ENCODE assay signal across 22 cellular contexts in the genomic region with DNA sequence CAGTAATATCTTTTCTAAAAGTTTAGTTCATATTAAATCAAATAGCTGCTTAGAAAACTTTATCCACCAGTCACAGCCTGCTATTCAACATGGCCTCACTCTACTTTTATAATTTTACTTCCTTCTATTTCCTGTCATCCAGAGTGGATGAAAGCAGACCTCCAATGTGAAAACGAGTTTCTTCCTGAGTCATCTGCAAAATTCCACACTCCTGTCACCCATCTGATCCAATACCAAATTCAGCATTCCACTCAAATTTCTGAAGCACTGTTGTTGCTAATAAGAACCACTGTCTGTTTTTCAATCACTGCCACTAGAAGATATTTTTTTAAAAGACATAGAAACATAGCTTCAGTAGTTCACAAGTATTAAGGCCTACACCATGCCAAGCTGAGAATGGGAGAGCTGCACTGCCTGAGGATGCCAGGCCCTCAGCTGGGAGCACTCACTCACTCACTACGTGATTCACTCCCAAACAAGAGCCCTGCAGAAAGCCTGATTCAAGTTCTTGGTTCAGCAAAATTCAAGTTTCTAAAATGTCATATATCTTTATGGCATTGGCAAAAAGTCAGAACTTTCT.
"Had no signal": no experiment of that assay in that cellular context is flagged by ENCODE, and none has a peak within 500 bp of the region (broad histone marks: within the 10 kb centered on the region; RNA-seq: fewer than 3 reads in every experiment).

No MANE protein-coding gene starts in this region.

- H3K36me3 ChIP-seq: heart left ventricle, lower lobe of right lung, prostate gland had no signal

- H3K4me1 Mint-ChIP-seq: activated CD4-positive, alpha-beta T cell treated with anti-CD3 and anti-CD28 coated beads, Interleukin-2, amount 10 ng/mL, durations not matched to agents 24 days and 14 days; activated naive CD8-positive, alpha-beta T cell treated with anti-CD3 and anti-CD28 coated beads for 36 hours had no signal

- H3K27ac ChIP-seq: foreskin keratinocyte, heart left ventricle, lower lobe of right lung, prostate gland had no signal

- H3K4me3 ChIP-seq: heart left ventricle, lower lobe of right lung, mucosa of descending colon, prostate gland, smooth muscle cell had no signal

- H3K36me3 Mint-ChIP-seq: activated naive CD8-positive, alpha-beta T cell treated with anti-CD3 and anti-CD28 coated beads for 36 hours; brain had no signal

- H3K4me1 ChIP-seq: foreskin keratinocyte, heart left ventricle, lower lobe of right lung, prostate gland had no signal

- ATAC-seq: foreskin keratinocyte; heart left ventricle; mucosa of descending colon; right cardiac atrium; stimulated activated naive CD8-positive, alpha-beta T cell treated with anti-CD3 and anti-CD28 coated beads, Interleukin-15, Interleukin-2, amounts not matched to agents 100 U/mL and 50 U/mL, for 24 hours had no signal

- H3K9me3 Mint-ChIP-seq: activated CD4-positive, alpha-beta T cell treated with anti-CD3 and anti-CD28 coated beads, Interleukin-2, amount 10 ng/mL, durations not matched to agents 24 days and 14 days; activated naive CD8-positive, alpha-beta T cell treated with anti-CD3 and anti-CD28 coated beads for 36 hours; activated T-helper 1 cell treated with anti-CD3 and anti-CD28 coated beads, Interleukin-12 subunit alpha, Interleukin-12 subunit beta, Interleukin-2, Interleukin-4 antibody, amounts not matched to agents 30 ng/mL and 10 ng/mL and 1 ng/mL, durations not matched to agents 14 hours and 24 hours and 36 hours; brain; nephron progenitor cell had no signal

- DNase-seq: activated CD4-positive, alpha-beta T cell treated with anti-CD3 and anti-CD28 coated beads, Interleukin-2, amount 10 ng/mL, durations not matched to agents 24 days and 14 days; activated CD4-positive, CD25-positive, alpha-beta regulatory T cell; activated CD8-positive, alpha-beta memory T cell treated with anti-CD3 and anti-CD28 coated beads, Interleukin-2, amount 50 U/mL, for 48 hours; activated naive CD8-positive, alpha-beta T cell treated with anti-CD3 and anti-CD28 coated beads for 36 hours; amygdala; central memory CD4-positive, alpha-beta T cell; cortex of kidney; effector CD8-positive, alpha-beta T cell; heart left ventricle; left cardiac atrium; lower lobe of right lung; mucosa of descending colon; nephron progenitor cell; right cardiac atrium; stimulated activated naive CD8-positive, alpha-beta T cell treated with anti-CD3 and anti-CD28 coated beads, Interleukin-15, Interleukin-2, amounts not matched to agents 100 U/mL and 50 U/mL, for 24 hours; T-helper 2 cell; trophoblast cell had no signal

- H3K27me3 ChIP-seq: foreskin keratinocyte, heart left ventricle had no signal

- H3K27me3 Mint-ChIP-seq: activated naive CD8-positive, alpha-beta T cell treated with anti-CD3 and anti-CD28 coated beads for 36 hours; brain had no signal

- H3K27ac Mint-ChIP-seq: activated CD4-positive, alpha-beta T cell treated with anti-CD3 and anti-CD28 coated beads, Interleukin-2, amount 10 ng/mL, durations not matched to agents 24 days and 14 days; activated naive CD8-positive, alpha-beta T cell treated with anti-CD3 and anti-CD28 coated beads for 36 hours; activated T-helper 1 cell treated with anti-CD3 and anti-CD28 coated beads, Interleukin-12 subunit alpha, Interleukin-12 subunit beta, Interleukin-2, Interleukin-4 antibody, amounts not matched to agents 30 ng/mL and 10 ng/mL and 1 ng/mL, durations not matched to agents 14 hours and 24 hours and 36 hours; nephron progenitor cell had no signal

- H3K4me3 Mint-ChIP-seq: activated CD4-positive, alpha-beta T cell treated with anti-CD3 and anti-CD28 coated beads, Interleukin-2, amount 10 ng/mL, durations not matched to agents 24 days and 14 days; activated naive CD8-positive, alpha-beta T cell treated with anti-CD3 and anti-CD28 coated beads for 36 hours; activated T-helper 1 cell treated with anti-CD3 and anti-CD28 coated beads, Interleukin-12 subunit alpha, Interleukin-12 subunit beta, Interleukin-2, Interleukin-4 antibody, amounts not matched to agents 30 ng/mL and 10 ng/mL and 1 ng/mL, durations not matched to agents 14 hours and 24 hours and 36 hours; brain; nephron progenitor cell had no signal

- H3K9me3 ChIP-seq: heart left ventricle, lower lobe of right lung, mucosa of descending colon, prostate gland had no signal
